In the genomic region with DNA sequence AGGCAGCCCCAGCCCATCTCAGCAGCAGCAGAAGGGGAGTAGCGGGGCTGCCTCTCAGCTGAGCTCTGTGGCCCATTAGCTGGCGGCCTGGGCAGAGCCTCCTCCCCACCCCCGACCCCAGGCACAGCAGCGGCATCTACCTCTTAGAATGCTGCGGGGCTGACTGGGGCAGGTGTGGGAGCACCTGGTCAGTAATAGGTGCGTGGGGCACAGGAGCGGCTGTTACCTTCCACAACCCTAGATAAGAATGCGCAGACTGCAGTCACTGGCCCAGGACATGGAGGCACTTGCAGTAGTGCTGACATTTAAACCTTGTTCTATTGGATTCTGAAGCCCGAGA, we compare ENCODE assay signal across 11 cellular contexts. TPM values are rescaled to one million over a fixed set of nuclear protein-coding genes. Genes with fewer than 3 reads are reported as not detected.
DNase-seq lines count a peak whose midpoint lies in the region; ATAC-seq and TF ChIP-seq lines count a peak whose summit lies in the region.
"Had no signal": no experiment of that assay in that cellular context is flagged by ENCODE, and none has a peak within 500 bp of the region (broad histone marks: within the 10 kb centered on the region; RNA-seq: fewer than 3 reads in every experiment).

No MANE protein-coding gene starts in this region.

- no peak overlapping the region for H2BK20ac ChIP-seq in IMR-90 (ENCODE audit: low read depth, low read length)

- no peak for DNase-seq in activated CD8-positive, alpha-beta T cell treated with anti-CD3 and anti-CD28 coated beads for 36 hours
- DNase-seq in activated CD8-positive, alpha-beta T cell treated with anti-CD3 and anti-CD28 coated beads, Interleukin-2, amount 10 ng/mL, durations not matched to agents 7 days and 5 days = no peak
- DNase-seq in IMR-90 (no peak), endodermal cell (peak; percentile 70), spleen (no peak), SKM-1 (lab: John Stamatoyannopoulos, UW; ENCODE audit: unreplicated experiment) (no peak), mucosa of descending colon (no peak)
- DNase-seq: NCI-H187 treated with DMSO at 0.1 percent for 48 hours, PC-3 had no signal

- no peak for TF ChIP-seq CTCF in activated CD8-positive, alpha-beta T cell treated with anti-CD3 and anti-CD28 coated beads for 36 hours (IDR thresholded peaks at IDR 0.05)
- TF ChIP-seq CTCF in IMR-90 (conservative IDR thresholded peaks at IDR 0.05; ENCODE audit: low read depth, low read length) = no peak
- no peak for TF ChIP-seq CTCF in endodermal cell (conservative IDR thresholded peaks at IDR 0.05)
- TF ChIP-seq CTCF in spleen (IDR thresholded peaks at IDR 0.05 in 8 of 11, conservative IDR thresholded peaks at IDR 0.05 in 3 of 11) = no peak
- TF ChIP-seq CTCF in mucosa of descending colon (IDR thresholded peaks at IDR 0.05) = no peak

- no peak overlapping the region for H4K8ac ChIP-seq in IMR-90 (ENCODE audit: low read depth in 2 of 2, low read length in 2 of 2)

- H2BK120ac ChIP-seq in IMR-90 (ENCODE audit: low read depth, low read length) = peak overlapping the region; percentile 43; the same call in 1 of the 2 replicates

- H3K79me1 ChIP-seq in IMR-90 (ENCODE audit: low read depth in 1 of 2, low read length in 2 of 2) = peaks cover 4 to 84% of the 10 kb centered on the region in 2 experiments; a peak in 2 of 4 replicates

- no peak overlapping the region for H3K56ac ChIP-seq in IMR-90 (ENCODE audit: extremely low read depth, insufficient read depth, low read length)

- H3K4me1 Mint-ChIP-seq in activated CD8-positive, alpha-beta T cell treated with anti-CD3 and anti-CD28 coated beads for 36 hours (ENCODE audit: low read depth) = peaks cover 45% of the 10 kb centered on the region
- peaks cover 38% of the 10 kb centered on the region for H3K4me1 Mint-ChIP-seq in activated CD8-positive, alpha-beta T cell treated with anti-CD3 and anti-CD28 coated beads, Interleukin-2, amount 10 ng/mL, durations not matched to agents 7 days and 5 days (ENCODE audit: low read depth)
- peaks cover 35% of the 10 kb centered on the region for H3K4me1 Mint-ChIP-seq in endodermal cell

- peak overlapping the region; percentile 81 for H3K27ac Mint-ChIP-seq in activated CD8-positive, alpha-beta T cell treated with anti-CD3 and anti-CD28 coated beads for 36 hours
- no peak overlapping the region for H3K27ac Mint-ChIP-seq in activated CD8-positive, alpha-beta T cell treated with anti-CD3 and anti-CD28 coated beads, Interleukin-2, amount 10 ng/mL, durations not matched to agents 7 days and 5 days
- no peak overlapping the region for H3K27ac Mint-ChIP-seq in endodermal cell

- H4K5ac ChIP-seq in IMR-90 (ENCODE audit: low read depth, low read length) = no peak overlapping the region

- H3K4ac ChIP-seq in IMR-90 (ENCODE audit: low read depth, low read length) = 0 out of 2 replicates have a peak overlapping the region, but pooled peaks have one; percentile 19

- H3K9me3 ChIP-seq in IMR-90 (ENCODE audit: control insufficient read depth, insufficient read depth, low read length) = no peaks in the 10 kb centered on the region
- H3K9me3 ChIP-seq in endodermal cell (ENCODE audit: control insufficient read depth, low read length) = no peaks in the 10 kb centered on the region
- no peaks in the 10 kb centered on the region for H3K9me3 ChIP-seq in spleen
- no peaks in the 10 kb centered on the region for H3K9me3 ChIP-seq in mucosa of descending colon

- intact Hi-C loops in activated CD8-positive, alpha-beta T cell treated with anti-CD3 and anti-CD28 coated beads for 36 hours (cut with micrococcal nuclease) = no loop called here
- intact Hi-C loops in IMR-90 (cut with micrococcal nuclease) = no loop called here
- intact Hi-C loops in spleen (cut with DNase I; ENCODE audit: low total_unique reads) = no loop called here
- intact Hi-C loops in mucosa of descending colon (cut with DNase I, micrococcal nuclease) = no loop called here

- no peaks in the 10 kb centered on the region for H3K27me3 Mint-ChIP-seq in activated CD8-positive, alpha-beta T cell treated with anti-CD3 and anti-CD28 coated beads for 36 hours
- H3K27me3 Mint-ChIP-seq in activated CD8-positive, alpha-beta T cell treated with anti-CD3 and anti-CD28 coated beads, Interleukin-2, amount 10 ng/mL, durations not matched to agents 7 days and 5 days (ENCODE audit: low read depth) = no peaks in the 10 kb centered on the region
- H3K27me3 Mint-ChIP-seq in endodermal cell (ENCODE audit: insufficient read depth) = no peaks in the 10 kb centered on the region

- no peak overlapping the region for H3K4me2 ChIP-seq in IMR-90 (ENCODE audit: low read depth, low read length)

- no peak overlapping the region for H2BK5ac ChIP-seq in IMR-90 (ENCODE audit: low read depth, low read length, poor library complexity, severe bottlenecking)

- CTCF ChIA-PET in activated CD8-positive, alpha-beta T cell treated with anti-CD3 and anti-CD28 coated beads for 36 hours (lab: Charles Lee) = interaction anchor here (0.6 to 1.0 kb wide), 3 partner anchors 9 to 39 kb away, joined by 3 to 4 read pairs (median 3); no protein-coding TSS in a partner anchor
- CTCF ChIA-PET in activated CD8-positive, alpha-beta T cell treated with anti-CD3 and anti-CD28 coated beads, Interleukin-2, amount 10 ng/mL, durations not matched to agents 7 days and 5 days (lab: Charles Lee) = interaction anchor here (1.3 to 2.3 kb wide), 3 partner anchors 28 to 43 kb away, joined by 4 to 9 read pairs (median 6); no protein-coding TSS in a partner anchor
- CTCF ChIA-PET in IMR-90 (lab: Yijun Ruan, JAX) = interaction anchor here (0.8 to 1.3 kb wide), 2 partner anchors 16 to 39 kb away, joined by 3 read pairs; no protein-coding TSS in a partner anchor

- peaks cover 6% of the 10 kb centered on the region; the same call in 1 of the 2 replicates for H4K20me1 ChIP-seq in IMR-90 (ENCODE audit: insufficient read depth, low read length)

- H3K27ac ChIP-seq in IMR-90 (ENCODE audit: insufficient read depth, low read length) (no peak overlapping the region), endodermal cell (ENCODE audit: low read depth, low read length) (no peak overlapping the region), spleen (peak overlapping the region in 6 of 8 donors; percentile 51 to 70 (median 60))

- no CpG with 5 or more reads among the region's 9 CpGs for WGBS in IMR-90 (ENCODE audit: extremely low coverage in 2 of 2, insufficient read length in 1 of 2), 2 experiments
- 92 to 93% methylated on average over 4 to 9 of the region's 9 CpGs for WGBS in endodermal cell (ENCODE audit: insufficient coverage in 1 of 2, insufficient read length in 1 of 2), 2 experiments
- WGBS in spleen, 5 donors = 84 to 95% (median 91%) methylated on average over 9 of the region's 9 CpGs

- H3K4me3 Mint-ChIP-seq in activated CD8-positive, alpha-beta T cell treated with anti-CD3 and anti-CD28 coated beads for 36 hours = no peak overlapping the region
- no peak overlapping the region for H3K4me3 Mint-ChIP-seq in activated CD8-positive, alpha-beta T cell treated with anti-CD3 and anti-CD28 coated beads, Interleukin-2, amount 10 ng/mL, durations not matched to agents 7 days and 5 days
- no peak overlapping the region for H3K4me3 Mint-ChIP-seq in endodermal cell
- H3K4me3 Mint-ChIP-seq: neural crest cell had no signal

- no peak overlapping the region for H3K18ac ChIP-seq in IMR-90 (ENCODE audit: low read depth, low read length)

- no peak overlapping the region for H2AK9ac ChIP-seq in IMR-90 (replicated peaks; ENCODE audit: low read depth, low read length, poor library complexity)

- H3K36me3 Mint-ChIP-seq in activated CD8-positive, alpha-beta T cell treated with anti-CD3 and anti-CD28 coated beads for 36 hours (ENCODE audit: low read depth) = peaks cover 21% of the 10 kb centered on the region
- peaks cover 29% of the 10 kb centered on the region for H3K36me3 Mint-ChIP-seq in activated CD8-positive, alpha-beta T cell treated with anti-CD3 and anti-CD28 coated beads, Interleukin-2, amount 10 ng/mL, durations not matched to agents 7 days and 5 days (ENCODE audit: low read depth)
- H3K36me3 Mint-ChIP-seq in endodermal cell (ENCODE audit: low read depth) = no peaks in the 10 kb centered on the region

- no peak overlapping the region for H3K14ac ChIP-seq in IMR-90 (replicated peaks; ENCODE audit: low read depth, low read length)

- TF ChIP-seq RAD21 in IMR-90 (IDR thresholded peaks at IDR 0.05; ENCODE audit: low read length) = no peak

- ATAC-seq in activated CD8-positive, alpha-beta T cell treated with anti-CD3 and anti-CD28 coated beads for 36 hours = no peak
- ATAC-seq in activated CD8-positive, alpha-beta T cell treated with anti-CD3 and anti-CD28 coated beads, Interleukin-2, amount 10 ng/mL, durations not matched to agents 7 days and 5 days = no peak
- ATAC-seq in IMR-90 (ENCODE audit: low read depth) (no peak), HG03095 (IDR thresholded peaks at IDR 0.05; ENCODE audit: unreplicated experiment) (no peak), mucosa of descending colon (no peak)
- ATAC-seq: PC-3 had no signal

- dilution Hi-C loops in IMR-90 (cut with HindIII; ENCODE audit: low sequenced_read_pairs, unreplicated experiment) = no loop called here

- H3K23ac ChIP-seq in IMR-90 (ENCODE audit: low read depth, low read length) = no peak overlapping the region

- in situ Hi-C loops in IMR-90 (cut with MboI; ENCODE audit: low sequenced_read_pairs) = no loop called here

- no peak for TF ChIP-seq POLR2A in IMR-90 (IDR thresholded peaks at IDR 0.05; ENCODE audit: low read depth, low read length)
- no peak for TF ChIP-seq POLR2A in spleen (IDR thresholded peaks at IDR 0.05)

- POLR2A ChIA-PET in activated CD8-positive, alpha-beta T cell treated with anti-CD3 and anti-CD28 coated beads for 36 hours (lab: Charles Lee) = interaction anchor here (0.6 to 1.7 kb wide), 4 partner anchors 38 to 156 kb away, joined by 3 to 7 read pairs (median 3); partner anchors contain the start of gene GLRX5
- POLR2A ChIA-PET in activated CD8-positive, alpha-beta T cell treated with anti-CD3 and anti-CD28 coated beads, Interleukin-2, amount 10 ng/mL, durations not matched to agents 7 days and 5 days (lab: Charles Lee) = interaction anchor here (1.1 to 1.2 kb wide), 2 partner anchors 13 to 43 kb away, joined by 3 read pairs; no protein-coding TSS in a partner anchor
- POLR2A ChIA-PET in IMR-90 (lab: Charles Lee; ENCODE audit: unreplicated experiment) = interaction anchor here (0.7 kb wide), 1 partner anchor 22 kb away, joined by 5 read pairs; no protein-coding TSS in a partner anchor

- peak overlapping the region; percentile 65 for H2AK5ac ChIP-seq in IMR-90 (ENCODE audit: low read depth, low read length)

- H3K4me3 ChIP-seq in IMR-90 (ENCODE audit: insufficient read depth, low read depth, low read length) (no peak overlapping the region), endodermal cell (ENCODE audit: low read length) (no peak overlapping the region), spleen (no peak overlapping the region), mucosa of descending colon (no peak overlapping the region)

- H3K9ac ChIP-seq in IMR-90 (ENCODE audit: low read depth, low read length) = no peak overlapping the region
- H3K9ac ChIP-seq in endodermal cell (ENCODE audit: extremely low read depth, low read length, poor library complexity, severe bottlenecking) = no peak overlapping the region

- H3K4me1 ChIP-seq in IMR-90 (ENCODE audit: control insufficient read depth, insufficient read depth, low read length) (peaks cover 29% of the 10 kb centered on the region), endodermal cell (ENCODE audit: control insufficient read depth, insufficient read depth, low read length) (peaks cover 35% of the 10 kb centered on the region), spleen (peaks cover 11 to 85% (median 40%) of the 10 kb centered on the region in 6 donors), mucosa of descending colon (ENCODE audit: low read depth) (peaks cover 13% of the 10 kb centered on the region)

- no peaks in the 10 kb centered on the region for H3K9me3 Mint-ChIP-seq in activated CD8-positive, alpha-beta T cell treated with anti-CD3 and anti-CD28 coated beads for 36 hours
- no peaks in the 10 kb centered on the region for H3K9me3 Mint-ChIP-seq in activated CD8-positive, alpha-beta T cell treated with anti-CD3 and anti-CD28 coated beads, Interleukin-2, amount 10 ng/mL, durations not matched to agents 7 days and 5 days (ENCODE audit: insufficient read depth)
- H3K9me3 Mint-ChIP-seq in endodermal cell = no peaks in the 10 kb centered on the region
- H3K9me3 Mint-ChIP-seq: neural crest cell had no signal

- H2BK15ac ChIP-seq in IMR-90 (ENCODE audit: low read depth, low read length) = no peak overlapping the region; the same call in 2 of the 3 replicates

- H2AFZ ChIP-seq in IMR-90 (replicated peaks; ENCODE audit: low read length, poor library complexity) = no peak overlapping the region

- H3K27me3 ChIP-seq in IMR-90 (ENCODE audit: control insufficient read depth, insufficient read depth, low read length) (no peaks in the 10 kb centered on the region), endodermal cell (ENCODE audit: control insufficient read depth, insufficient read depth, low read length, poor library complexity, severe bottlenecking) (no peaks in the 10 kb centered on the region), spleen (replicated peaks in 1 of 7) (no peaks in the 10 kb centered on the region)

- no TSS peak for BruUV-seq in IMR-90 (replicated peaks; lab: Mats Ljungman, UMichigan)

- H3K9me1 ChIP-seq in IMR-90 (ENCODE audit: insufficient read depth, low read length) = peaks cover 33% of the 10 kb centered on the region

- H3K36me3 ChIP-seq in IMR-90 (ENCODE audit: control insufficient read depth, insufficient read depth, low read length) = no peaks in the 10 kb centered on the region
- H3K36me3 ChIP-seq in endodermal cell (ENCODE audit: control insufficient read depth, insufficient read depth, low read length) = no peaks in the 10 kb centered on the region
- H3K36me3 ChIP-seq in spleen = peaks cover 0 to 68% (median under 1%) of the 10 kb centered on the region in 6 donors
- H3K36me3 ChIP-seq in mucosa of descending colon (ENCODE audit: low read depth) = no peaks in the 10 kb centered on the region

- H4K91ac ChIP-seq in IMR-90 (ENCODE audit: insufficient read depth, low read depth, low read length) = no peak overlapping the region

RNA-seq across cellular contexts. Expression of gene SYNE3, which starts 35.6 kb away (rescaled TPM):
- 10 to 100 TPM; 64.0 to 64.1 TPM for total RNA-seq in activated CD8-positive, alpha-beta T cell treated with anti-CD3 and anti-CD28 coated beads for 36 hours
- 10 to 100 TPM; 91.5 TPM for total RNA-seq in activated CD8-positive, alpha-beta T cell treated with anti-CD3 and anti-CD28 coated beads, Interleukin-2, amount 10 ng/mL, durations not matched to agents 7 days and 5 days
- total RNA-seq in IMR-90 (2012; rRNA removed) = 5.0 TPM in 2 replicates
- 2.9 and 3.1 TPM in 2 replicates for polyA plus RNA-seq in IMR-90 (2012; rRNA removed)
- 1.9 and 2.6 TPM in 2 replicates for polyA plus RNA-seq in IMR-90 (2012; cell fraction: cytosol; rRNA removed)
- polyA plus RNA-seq in IMR-90 (2012; cell fraction: nucleus; rRNA removed; ENCODE audit: low replicate concordance) = 6.1 and 7.9 TPM in 2 replicates
- 1 to 10 TPM; 1.0 to 5.2 TPM for total RNA-seq in endodermal cell
- polyA plus RNA-seq in endodermal cell (2013, experiment 1 of 2) = 0.61 TPM
- 0.87 TPM for polyA plus RNA-seq in endodermal cell (2013, experiment 2 of 2)
- total RNA-seq in spleen = 10 to 100 TPM; 26.8 to 34.5 (median 28.9) TPM
- polyA plus RNA-seq in spleen = 1 to 10 TPM; 1.4 to 5.2 (median 1.8) TPM
- 10 to 100 TPM; 13.8 to 16.4 (median 13.9) TPM for total RNA-seq in mucosa of descending colon

RNA-seq across cellular contexts. Expression of gene GLRX5, which starts 54.0 kb away (rescaled TPM):
- total RNA-seq in activated CD8-positive, alpha-beta T cell treated with anti-CD3 and anti-CD28 coated beads for 36 hours = 10 to 100 TPM; 47.3 to 47.8 TPM
- 10 to 100 TPM; 52.8 to 54.6 TPM for total RNA-seq in activated CD8-positive, alpha-beta T cell treated with anti-CD3 and anti-CD28 coated beads, Interleukin-2, amount 10 ng/mL, durations not matched to agents 7 days and 5 days
- 32.4 and 59.2 TPM in 2 replicates for total RNA-seq in IMR-90 (2012; rRNA removed)
- polyA plus RNA-seq in IMR-90 (2012; rRNA removed) = 31.7 and 40.4 TPM in 2 replicates
- polyA plus RNA-seq in IMR-90 (2012; cell fraction: cytosol; rRNA removed) = 13.3 and 15.9 TPM in 2 replicates
- polyA plus RNA-seq in IMR-90 (2012; cell fraction: nucleus; rRNA removed; ENCODE audit: low replicate concordance) = 5.0 and 14.4 TPM in 2 replicates
- 10 to 100 TPM; 62.4 to 63.4 TPM for total RNA-seq in endodermal cell
- 73.3 TPM for polyA plus RNA-seq in endodermal cell (2013, experiment 1 of 2)
- polyA plus RNA-seq in endodermal cell (2013, experiment 2 of 2) = 69.6 TPM
- total RNA-seq in spleen = 10 to 100 TPM; 18.2 to 48.4 (median 24.6) TPM
- 10 to 100 TPM; 24.4 to 37.3 (median 34.0) TPM for polyA plus RNA-seq in spleen
- total RNA-seq in mucosa of descending colon = 10 to 100 TPM; 43.9 to 45.8 (median 45.4) TPM

Comparison
In these comparisons a context has a peak if more than half of its experiments do, and no peak if none do; other contexts are left out.
1. H3K27ac ChIP-seq: peak in spleen (6 of 8); none in IMR-90 (single experiment) and endodermal cell (single experiment).